ENCODE assay signal across 1 cellular context in the genomic region with DNA sequence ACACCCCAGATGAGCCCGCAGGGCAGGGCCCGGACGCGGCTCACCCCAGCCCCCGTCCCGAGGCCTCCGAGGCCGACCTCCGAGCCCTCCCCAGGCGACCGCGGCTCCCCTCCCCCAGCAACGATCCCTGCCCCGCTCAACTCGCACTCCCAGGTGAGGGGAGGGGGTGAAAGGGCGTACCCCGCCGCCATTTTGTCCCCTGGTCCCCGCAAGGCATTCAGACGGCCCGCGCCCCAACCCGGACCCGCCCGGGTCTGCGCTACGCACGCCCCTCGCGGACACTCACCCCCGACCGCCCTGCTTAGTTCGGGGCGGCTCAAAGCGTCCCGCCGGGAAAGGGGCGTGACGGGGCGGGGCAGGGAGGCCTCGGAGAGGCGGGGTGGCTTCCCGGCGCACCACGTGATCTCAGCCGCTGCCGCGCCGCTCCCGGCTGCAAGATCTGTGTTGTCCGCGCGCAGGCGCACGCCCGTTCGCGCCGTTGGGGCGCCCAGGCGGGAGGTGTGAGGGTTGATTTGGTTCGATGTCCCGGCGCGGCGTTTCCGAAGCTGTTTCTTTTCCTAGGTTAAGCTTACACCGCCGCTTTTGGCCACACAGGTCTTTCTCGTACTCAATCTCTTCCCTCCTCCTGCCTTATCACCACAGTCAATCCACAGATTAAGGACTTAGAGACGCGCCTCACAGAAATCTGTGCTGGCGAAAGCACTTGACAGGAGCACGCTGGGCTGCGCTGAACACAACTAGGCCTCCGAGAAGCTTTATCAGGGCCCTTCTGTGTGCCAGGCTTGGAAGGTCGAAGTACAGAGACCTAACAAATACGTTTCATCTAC.
TF ChIP-seq lines count a peak whose summit lies in the region.

A gene with protein sequence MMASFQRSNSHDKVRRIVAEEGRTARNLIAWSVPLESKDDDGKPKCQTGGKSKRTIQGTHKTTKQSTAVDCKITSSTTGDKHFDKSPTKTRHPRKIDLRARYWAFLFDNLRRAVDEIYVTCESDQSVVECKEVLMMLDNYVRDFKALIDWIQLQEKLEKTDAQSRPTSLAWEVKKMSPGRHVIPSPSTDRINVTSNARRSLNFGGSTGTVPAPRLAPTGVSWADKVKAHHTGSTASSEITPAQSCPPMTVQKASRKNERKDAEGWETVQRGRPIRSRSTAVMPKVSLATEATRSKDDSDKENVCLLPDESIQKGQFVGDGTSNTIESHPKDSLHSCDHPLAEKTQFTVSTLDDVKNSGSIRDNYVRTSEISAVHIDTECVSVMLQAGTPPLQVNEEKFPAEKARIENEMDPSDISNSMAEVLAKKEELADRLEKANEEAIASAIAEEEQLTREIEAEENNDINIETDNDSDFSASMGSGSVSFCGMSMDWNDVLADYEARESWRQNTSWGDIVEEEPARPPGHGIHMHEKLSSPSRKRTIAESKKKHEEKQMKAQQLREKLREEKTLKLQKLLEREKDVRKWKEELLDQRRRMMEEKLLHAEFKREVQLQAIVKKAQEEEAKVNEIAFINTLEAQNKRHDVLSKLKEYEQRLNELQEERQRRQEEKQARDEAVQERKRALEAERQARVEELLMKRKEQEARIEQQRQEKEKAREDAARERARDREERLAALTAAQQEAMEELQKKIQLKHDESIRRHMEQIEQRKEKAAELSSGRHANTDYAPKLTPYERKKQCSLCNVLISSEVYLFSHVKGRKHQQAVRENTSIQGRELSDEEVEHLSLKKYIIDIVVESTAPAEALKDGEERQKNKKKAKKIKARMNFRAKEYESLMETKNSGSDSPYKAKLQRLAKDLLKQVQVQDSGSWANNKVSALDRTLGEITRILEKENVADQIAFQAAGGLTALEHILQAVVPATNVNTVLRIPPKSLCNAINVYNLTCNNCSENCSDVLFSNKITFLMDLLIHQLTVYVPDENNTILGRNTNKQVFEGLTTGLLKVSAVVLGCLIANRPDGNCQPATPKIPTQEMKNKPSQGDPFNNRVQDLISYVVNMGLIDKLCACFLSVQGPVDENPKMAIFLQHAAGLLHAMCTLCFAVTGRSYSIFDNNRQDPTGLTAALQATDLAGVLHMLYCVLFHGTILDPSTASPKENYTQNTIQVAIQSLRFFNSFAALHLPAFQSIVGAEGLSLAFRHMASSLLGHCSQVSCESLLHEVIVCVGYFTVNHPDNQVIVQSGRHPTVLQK (N-terminal part only) (minus strand): TSS at position 328 of the 827 bp plus-strand sequence. CDS start 21,523 bp downstream, outside the sequence.

TF ChIP-seq in HepG2, 621 proteins besides CTCF, POLR2A, EP300 and RAD21 (continued from another document and continues in another):
- peak; percentile 57; the same call in 1 of the 2 replicates for TF ChIP-seq KAT7 (CRISPR knock-in tag; IDR thresholded peaks at IDR 0.05; ENCODE audit: borderline replicate concordance)
- peak; percentile 67; the same call in 1 of the 2 replicates for TF ChIP-seq ZNF331 (CRISPR knock-in tag; IDR thresholded peaks at IDR 0.05)
- TF ChIP-seq RCOR2 (CRISPR knock-in tag; IDR thresholded peaks at IDR 0.05): 0 out of 2 replicates have a peak, but pooled peaks have one; percentile 33
- peak; percentile 85 for TF ChIP-seq HDAC1 (CRISPR knock-in tag; IDR thresholded peaks at IDR 0.05)
- TF ChIP-seq KLF6 (CRISPR knock-in tag; IDR thresholded peaks at IDR 0.05): peak; percentile 93
- TF ChIP-seq RNF219 (CRISPR knock-in tag; IDR thresholded peaks at IDR 0.05): peak; percentile 92; the same call in 1 of the 2 replicates
- TF ChIP-seq TEAD3 (CRISPR knock-in tag; optimal IDR thresholded peaks at IDR 0.05; ENCODE audit: borderline replicate concordance): no peak
- TF ChIP-seq FIP1L1 (IDR thresholded peaks at IDR 0.05; ENCODE audit: borderline replicate concordance, insufficient read depth, low read depth, low read length): no peak
- 0 out of 2 replicates have a peak, but pooled peaks have one; percentile 38 for TF ChIP-seq ZNF160 (CRISPR knock-in tag; IDR thresholded peaks at IDR 0.05)
- 0 out of 2 replicates have a peak, but pooled peaks have one; percentile 40 for TF ChIP-seq ZC3H13 (CRISPR knock-in tag; IDR thresholded peaks at IDR 0.05)
- no peak; the same call in 1 of the 2 replicates for TF ChIP-seq ZNF138 (CRISPR knock-in tag; IDR thresholded peaks at IDR 0.05; ENCODE audit: low read depth)
- TF ChIP-seq, protein P1, sequence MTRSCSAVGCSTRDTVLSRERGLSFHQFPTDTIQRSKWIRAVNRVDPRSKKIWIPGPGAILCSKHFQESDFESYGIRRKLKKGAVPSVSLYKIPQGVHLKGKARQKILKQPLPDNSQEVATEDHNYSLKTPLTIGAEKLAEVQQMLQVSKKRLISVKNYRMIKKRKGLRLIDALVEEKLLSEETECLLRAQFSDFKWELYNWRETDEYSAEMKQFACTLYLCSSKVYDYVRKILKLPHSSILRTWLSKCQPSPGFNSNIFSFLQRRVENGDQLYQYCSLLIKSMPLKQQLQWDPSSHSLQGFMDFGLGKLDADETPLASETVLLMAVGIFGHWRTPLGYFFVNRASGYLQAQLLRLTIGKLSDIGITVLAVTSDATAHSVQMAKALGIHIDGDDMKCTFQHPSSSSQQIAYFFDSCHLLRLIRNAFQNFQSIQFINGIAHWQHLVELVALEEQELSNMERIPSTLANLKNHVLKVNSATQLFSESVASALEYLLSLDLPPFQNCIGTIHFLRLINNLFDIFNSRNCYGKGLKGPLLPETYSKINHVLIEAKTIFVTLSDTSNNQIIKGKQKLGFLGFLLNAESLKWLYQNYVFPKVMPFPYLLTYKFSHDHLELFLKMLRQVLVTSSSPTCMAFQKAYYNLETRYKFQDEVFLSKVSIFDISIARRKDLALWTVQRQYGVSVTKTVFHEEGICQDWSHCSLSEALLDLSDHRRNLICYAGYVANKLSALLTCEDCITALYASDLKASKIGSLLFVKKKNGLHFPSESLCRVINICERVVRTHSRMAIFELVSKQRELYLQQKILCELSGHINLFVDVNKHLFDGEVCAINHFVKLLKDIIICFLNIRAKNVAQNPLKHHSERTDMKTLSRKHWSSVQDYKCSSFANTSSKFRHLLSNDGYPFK (CRISPR knock-in tag; IDR thresholded peaks at IDR 0.05; ENCODE audit: borderline replicate concordance): peak; percentile 62; the same call in 1 of the 2 replicates
- TF ChIP-seq ZNF790 (CRISPR knock-in tag; IDR thresholded peaks at IDR 0.05; ENCODE audit: borderline replicate concordance): peak; percentile 88; the same call in 1 of the 2 replicates
- TF ChIP-seq, protein P2, sequence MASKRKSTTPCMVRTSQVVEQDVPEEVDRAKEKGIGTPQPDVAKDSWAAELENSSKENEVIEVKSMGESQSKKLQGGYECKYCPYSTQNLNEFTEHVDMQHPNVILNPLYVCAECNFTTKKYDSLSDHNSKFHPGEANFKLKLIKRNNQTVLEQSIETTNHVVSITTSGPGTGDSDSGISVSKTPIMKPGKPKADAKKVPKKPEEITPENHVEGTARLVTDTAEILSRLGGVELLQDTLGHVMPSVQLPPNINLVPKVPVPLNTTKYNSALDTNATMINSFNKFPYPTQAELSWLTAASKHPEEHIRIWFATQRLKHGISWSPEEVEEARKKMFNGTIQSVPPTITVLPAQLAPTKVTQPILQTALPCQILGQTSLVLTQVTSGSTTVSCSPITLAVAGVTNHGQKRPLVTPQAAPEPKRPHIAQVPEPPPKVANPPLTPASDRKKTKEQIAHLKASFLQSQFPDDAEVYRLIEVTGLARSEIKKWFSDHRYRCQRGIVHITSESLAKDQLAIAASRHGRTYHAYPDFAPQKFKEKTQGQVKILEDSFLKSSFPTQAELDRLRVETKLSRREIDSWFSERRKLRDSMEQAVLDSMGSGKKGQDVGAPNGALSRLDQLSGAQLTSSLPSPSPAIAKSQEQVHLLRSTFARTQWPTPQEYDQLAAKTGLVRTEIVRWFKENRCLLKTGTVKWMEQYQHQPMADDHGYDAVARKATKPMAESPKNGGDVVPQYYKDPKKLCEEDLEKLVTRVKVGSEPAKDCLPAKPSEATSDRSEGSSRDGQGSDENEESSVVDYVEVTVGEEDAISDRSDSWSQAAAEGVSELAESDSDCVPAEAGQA (IDR thresholded peaks at IDR 0.05; ENCODE audit: low read depth): no peak; the same call in none of the 2 replicates
- TF ChIP-seq, protein P2 (CRISPR knock-in tag; IDR thresholded peaks at IDR 0.05; ENCODE audit: borderline replicate concordance): peak; percentile 93
- peak; percentile 99 for TF ChIP-seq HES4 (CRISPR knock-in tag; IDR thresholded peaks at IDR 0.05; ENCODE audit: borderline replicate concordance)
- TF ChIP-seq GLI4 (CRISPR knock-in tag; IDR thresholded peaks at IDR 0.05; ENCODE audit: borderline replicate concordance): peak; percentile 92; the same call in 1 of the 2 replicates
- peak; percentile 25; the same call in 1 of the 2 replicates for TF ChIP-seq ZNF281 (CRISPR knock-in tag; IDR thresholded peaks at IDR 0.05; ENCODE audit: borderline replicate concordance)
- TF ChIP-seq, protein P3, sequence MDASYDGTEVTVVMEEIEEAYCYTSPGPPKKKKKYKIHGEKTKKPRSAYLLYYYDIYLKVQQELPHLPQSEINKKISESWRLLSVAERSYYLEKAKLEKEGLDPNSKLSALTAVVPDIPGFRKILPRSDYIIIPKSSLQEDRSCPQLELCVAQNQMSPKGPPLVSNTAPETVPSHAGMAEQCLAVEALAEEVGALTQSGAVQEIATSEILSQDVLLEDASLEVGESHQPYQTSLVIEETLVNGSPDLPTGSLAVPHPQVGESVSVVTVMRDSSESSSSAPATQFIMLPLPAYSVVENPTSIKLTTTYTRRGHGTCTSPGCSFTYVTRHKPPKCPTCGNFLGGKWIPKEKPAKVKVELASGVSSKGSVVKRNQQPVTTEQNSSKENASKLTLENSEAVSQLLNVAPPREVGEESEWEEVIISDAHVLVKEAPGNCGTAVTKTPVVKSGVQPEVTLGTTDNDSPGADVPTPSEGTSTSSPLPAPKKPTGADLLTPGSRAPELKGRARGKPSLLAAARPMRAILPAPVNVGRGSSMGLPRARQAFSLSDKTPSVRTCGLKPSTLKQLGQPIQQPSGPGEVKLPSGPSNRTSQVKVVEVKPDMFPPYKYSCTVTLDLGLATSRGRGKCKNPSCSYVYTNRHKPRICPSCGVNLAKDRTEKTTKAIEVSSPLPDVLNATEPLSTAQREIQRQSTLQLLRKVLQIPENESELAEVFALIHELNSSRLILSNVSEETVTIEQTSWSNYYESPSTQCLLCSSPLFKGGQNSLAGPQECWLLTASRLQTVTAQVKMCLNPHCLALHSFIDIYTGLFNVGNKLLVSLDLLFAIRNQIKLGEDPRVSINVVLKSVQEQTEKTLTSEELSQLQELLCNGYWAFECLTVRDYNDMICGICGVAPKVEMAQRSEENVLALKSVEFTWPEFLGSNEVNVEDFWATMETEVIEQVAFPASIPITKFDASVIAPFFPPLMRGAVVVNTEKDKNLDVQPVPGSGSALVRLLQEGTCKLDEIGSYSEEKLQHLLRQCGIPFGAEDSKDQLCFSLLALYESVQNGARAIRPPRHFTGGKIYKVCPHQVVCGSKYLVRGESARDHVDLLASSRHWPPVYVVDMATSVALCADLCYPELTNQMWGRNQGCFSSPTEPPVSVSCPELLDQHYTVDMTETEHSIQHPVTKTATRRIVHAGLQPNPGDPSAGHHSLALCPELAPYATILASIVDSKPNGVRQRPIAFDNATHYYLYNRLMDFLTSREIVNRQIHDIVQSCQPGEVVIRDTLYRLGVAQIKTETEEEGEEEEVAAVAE (CRISPR knock-in tag; IDR thresholded peaks at IDR 0.05; ENCODE audit: borderline replicate concordance): peak; percentile 34; the same call in 1 of the 2 replicates
